Comparison of ENCODE assay signal across 5 cellular contexts in the genomic region with DNA sequence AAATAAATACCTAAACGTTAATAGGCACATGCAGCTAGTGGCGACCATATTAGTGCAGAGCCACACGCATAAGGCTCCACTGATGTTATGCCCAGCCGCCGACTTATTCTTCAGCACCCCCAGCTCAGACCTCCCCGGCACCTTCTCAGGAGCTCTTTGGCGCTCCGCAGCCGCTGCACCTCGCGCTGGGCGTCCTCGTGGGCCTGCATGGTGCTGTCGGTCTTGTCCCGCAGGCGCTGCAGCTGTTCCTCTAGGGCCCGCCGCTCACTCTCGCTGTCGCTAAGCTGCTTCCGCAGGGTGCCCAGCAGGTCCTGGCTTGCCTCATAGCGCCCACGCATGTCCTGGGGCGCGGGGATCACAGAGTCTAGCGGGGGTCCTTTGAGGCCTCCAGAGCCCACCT. TPM values are rescaled to one million over a fixed set of nuclear protein-coding genes. Genes with fewer than 3 reads are reported as not detected.
"Had no signal": no experiment of that assay in that cellular context is flagged by ENCODE, and none has a peak within 500 bp of the region (broad histone marks: within the 10 kb centered on the region; RNA-seq: fewer than 3 reads in every experiment).

No MANE protein-coding gene starts in this region.

RNA-seq across cellular contexts. Expression of a gene that starts 30.9 kb away (rescaled TPM):
- total RNA-seq: M059J had no signal

RNA-seq across cellular contexts. Expression of a gene that starts 45.9 kb away (rescaled TPM):
- total RNA-seq: PC-3, Right ventricle myocardium inferior, RPMI7951, SJCRH30 had no signal
